Comparison of ENCODE assay signal across 21 cellular contexts in genomic region chr10:123882681-123883445, GRCh38. TPM values are rescaled to one million over a fixed set of nuclear protein-coding genes. Genes with fewer than 3 reads are reported as not detected.
DNase-seq lines count a peak whose midpoint lies in the region; ATAC-seq, FAIRE-seq and TF ChIP-seq lines count a peak whose summit lies in the region.
"Had no signal": no experiment of that assay in that cellular context is flagged by ENCODE, and none has a peak within 500 bp of the region (broad histone marks: within the 10 kb centered on the region; RNA-seq: fewer than 3 reads in every experiment).

No MANE protein-coding gene starts in this region.

- peaks cover 0 to 2% of the 10 kb centered on the region in 2 donors for H3K4me1 ChIP-seq in kidney (ENCODE audit: control insufficient read depth in 1 of 2, insufficient read depth in 1 of 2, low read depth in 1 of 2, low read length in 2 of 2)
- peaks cover 38% of the 10 kb centered on the region for H3K4me1 ChIP-seq in rectal smooth muscle tissue (ENCODE audit: control insufficient read depth, insufficient read depth, low read length)
- H3K4me1 ChIP-seq in tibial nerve, result peaks cover 0 to 62% (median 6%) of the 10 kb centered on the region in 4 donors
- H3K4me1 ChIP-seq in A673 (ENCODE audit: insufficient read depth, low read length, poor library complexity, severe bottlenecking), result no peaks in the 10 kb centered on the region
- H3K4me1 ChIP-seq in testis, result peaks cover 33% of the 10 kb centered on the region

- CTCF ChIA-PET in A673 (lab: Charles Lee), result no interaction called here

- TF ChIP-seq POLR2A in tibial nerve (IDR thresholded peaks at IDR 0.05) (no peak), testis (IDR thresholded peaks at IDR 0.05) (no peak)

- no peak overlapping the region for H3K4me3 ChIP-seq in coronary artery
- no peak overlapping the region for H3K4me3 ChIP-seq in kidney (ENCODE audit: low read length in 2 of 2)
- H3K4me3 ChIP-seq in rectal smooth muscle tissue (ENCODE audit: low read length), result no peak overlapping the region
- no peak overlapping the region for H3K4me3 ChIP-seq in tibial nerve
- H3K4me3 ChIP-seq in A673 (ENCODE audit: low read depth, low read length, poor library complexity, severe bottlenecking), result no peak overlapping the region
- no peak overlapping the region for H3K4me3 ChIP-seq in testis
- H3K4me3 ChIP-seq: GM23338, K562 had no signal

- H3K27me3 ChIP-seq in rectal smooth muscle tissue (ENCODE audit: control insufficient read depth, insufficient read depth, low read length) (no peaks in the 10 kb centered on the region), tibial nerve (no peaks in the 10 kb centered on the region), A673 (replicated peaks; ENCODE audit: insufficient read depth, low read depth, low read length, poor library complexity) (peaks cover 21% of the 10 kb centered on the region), testis (no peaks in the 10 kb centered on the region)

- TF ChIP-seq CTCF in coronary artery (IDR thresholded peaks at IDR 0.05) (no peak), kidney (IDR thresholded peaks at IDR 0.05; ENCODE audit: borderline replicate concordance, extremely low read depth, insufficient read depth) (no peak), tibial nerve (IDR thresholded peaks at IDR 0.05) (no peak), A673 (conservative IDR thresholded peaks at IDR 0.05; ENCODE audit: low read depth, low read length) (no peak), testis (IDR thresholded peaks at IDR 0.05) (no peak)

- H3K9ac ChIP-seq in kidney (ENCODE audit: low read length in 2 of 2), result no peak overlapping the region
- no peak overlapping the region for H3K9ac ChIP-seq in rectal smooth muscle tissue (ENCODE audit: low read length)

- H3K36me3 Mint-ChIP-seq in activated T-cell treated with anti-CD3 and anti-CD28 coated beads, Interleukin-2, amount 50 U/mL, for 72 hours (ENCODE audit: insufficient read depth in 2 of 2), result no peaks in the 10 kb centered on the region
- H3K36me3 Mint-ChIP-seq: CD14-positive monocyte had no signal

- FAIRE-seq in kidney (lab: Jason Lieb, UNC), result no peak
- FAIRE-seq: GM12892, GM18507, K562 had no signal

- no peaks in the 10 kb centered on the region for H3K27me3 Mint-ChIP-seq in activated T-cell treated with anti-CD3 and anti-CD28 coated beads, Interleukin-2, amount 50 U/mL, for 72 hours (ENCODE audit: low read depth)

- peak; percentile 40 for DNase-seq in coronary artery (ENCODE audit: low spot score)
- peak; percentile 58 for DNase-seq in kidney
- DNase-seq in tibial nerve (ENCODE audit: low spot score in 2 of 2), result no peak
- no peak for DNase-seq in A673 (ENCODE audit: low spot score)
- no peak for DNase-seq in testis
- DNase-seq in NCI-H345 (lab: John Stamatoyannopoulos, UW), result no peak
- no peak for DNase-seq in activated T-cell treated with anti-CD3 and anti-CD28 coated beads, Interleukin-2, amount 50 U/mL, for 72 hours
- DNase-seq: ACHN, DMS79, NCI-H1105 treated with DMSO at 0.1 percent for 48 hours, NCI-H1694, NCI-H2227 treated with DMSO at 0.1 percent for 48 hours, NCI-H524, SHP77 treated with DMSO at 0.1 percent for 48 hours had no signal

- H3K27ac ChIP-seq in coronary artery (peak overlapping the region; percentile 59 to 86), kidney (ENCODE audit: low read depth in 2 of 2, low read length in 2 of 2) (no peak overlapping the region), rectal smooth muscle tissue (ENCODE audit: low read depth, low read length) (peak overlapping the region; percentile 68), tibial nerve (peak overlapping the region; percentile 20 to 94 (median 50)), A673 (ENCODE audit: low read depth, low read length, poor library complexity, severe bottlenecking) (no peak overlapping the region), testis (peak overlapping the region in 1 of 2 donors; percentile 50)

- POLR2A ChIA-PET in A673 (lab: Charles Lee; ENCODE audit: low non-redundant PET), result no interaction called here

- no peak for ATAC-seq in activated T-cell treated with anti-CD3 and anti-CD28 coated beads, Interleukin-2, amount 50 U/mL, for 72 hours (replicated peaks in 1 of 2)
- ATAC-seq: GM23338, HCT116, K562 had no signal

- no peak for TF ChIP-seq EP300 in tibial nerve (IDR thresholded peaks at IDR 0.05)

- H3K9me3 ChIP-seq in kidney (ENCODE audit: control insufficient read depth in 1 of 2, low read length in 2 of 2) (no peaks in the 10 kb centered on the region), tibial nerve (no peaks in the 10 kb centered on the region), A673 (ENCODE audit: low read depth, low read length, poor library complexity, severe bottlenecking) (no peaks in the 10 kb centered on the region), testis (no peaks in the 10 kb centered on the region)

- H3K27ac Mint-ChIP-seq in activated T-cell treated with anti-CD3 and anti-CD28 coated beads, Interleukin-2, amount 50 U/mL, for 72 hours, result no peak overlapping the region
- H3K27ac Mint-ChIP-seq: GM23338 had no signal

- no peaks in the 10 kb centered on the region for H3K4me1 Mint-ChIP-seq in activated T-cell treated with anti-CD3 and anti-CD28 coated beads, Interleukin-2, amount 50 U/mL, for 72 hours (ENCODE audit: low read depth)
- H3K4me1 Mint-ChIP-seq: CD14-positive monocyte had no signal

- peaks cover 0 to 1% of the 10 kb centered on the region in 2 donors for H3K9me3 Mint-ChIP-seq in activated T-cell treated with anti-CD3 and anti-CD28 coated beads, Interleukin-2, amount 50 U/mL, for 72 hours

- BruUV-seq in A673 (replicated peaks; lab: Mats Ljungman, UMichigan), result no TSS peak

- no peaks in the 10 kb centered on the region for H3K36me3 ChIP-seq in kidney (ENCODE audit: control insufficient read depth in 1 of 2, insufficient read depth in 2 of 2, low read length in 2 of 2)
- peaks cover 1% of the 10 kb centered on the region for H3K36me3 ChIP-seq in rectal smooth muscle tissue (ENCODE audit: control insufficient read depth, insufficient read depth, low read length)
- H3K36me3 ChIP-seq in tibial nerve, result no peaks in the 10 kb centered on the region
- H3K36me3 ChIP-seq in A673 (ENCODE audit: insufficient read depth, low read length, poor library complexity, severe bottlenecking), result no peaks in the 10 kb centered on the region
- no peaks in the 10 kb centered on the region for H3K36me3 ChIP-seq in testis (ENCODE audit: low read depth, missing control alignments)

- intact Hi-C loops in kidney (cut with DNase I) (no loop called here), A673 (cut with micrococcal nuclease; ENCODE audit: unreplicated experiment) (no loop called here), testis (cut with DNase I; ENCODE audit: low total_unique reads) (no loop called here)

- H3K4me3 Mint-ChIP-seq in activated T-cell treated with anti-CD3 and anti-CD28 coated beads, Interleukin-2, amount 50 U/mL, for 72 hours, result no peak overlapping the region
- H3K4me3 Mint-ChIP-seq: CD14-positive monocyte, GM23338 had no signal

- WGBS in tibial nerve, 2 donors, result 94 to 96% methylated on average over 6 to 10 of the region's 10 CpGs
- WGBS in testis, 2 donors, result 87 to 98% methylated on average over 9 to 10 of the region's 10 CpGs

RNA-seq across cellular contexts. Expression of gene CPXM2, which starts 8.7 kb away (rescaled TPM):
- total RNA-seq in kidney (18.1 TPM), tibial nerve (10 to 100 TPM; 26.8 to 74.3 (median 37.8) TPM), A673 (2021) (not detected in 2 replicates), testis (10 to 100 TPM; 16.0 to 17.5 TPM)
- polyA plus RNA-seq in kidney (ENCODE audit: insufficient read depth, low read depth, low replicate concordance) (18.5 TPM), testis (ENCODE audit: insufficient read depth, low read depth, low replicate concordance) (40.0 TPM)
- total RNA-seq in activated T-cell treated with anti-CD3 and anti-CD28 coated beads, Interleukin-2, amount 50 U/mL, for 72 hours, result not detected
- total RNA-seq: K562 had no signal
- polyA plus RNA-seq: CD14-positive monocyte, K562 had no signal

Comparison
In these comparisons a context has a peak if more than half of its experiments do, and no peak if none do; other contexts are left out.
1. DNase-seq: peak in coronary artery (single experiment) and kidney (single experiment); none in tibial nerve (0 of 2), A673 (single experiment), testis (single experiment), NCI-H345 (single experiment) and activated T-cell treated with anti-CD3 and anti-CD28 coated beads, Interleukin-2, amount 50 U/mL, for 72 hours (0 of 2).
2. H3K27ac ChIP-seq: peak in coronary artery (2 of 2), rectal smooth muscle tissue (single experiment) and tibial nerve (4 of 4); none in kidney (0 of 2) and A673 (single experiment).
3. RNA of gene CPXM2, which starts 8.7 kb away (total RNA-seq): 26.8 to 74.3 TPM in tibial nerve, 18.1 TPM in kidney (single experiment) and 16.0 to 17.5 TPM in testis; not detected in A673 and not detected in activated T-cell treated with anti-CD3 and anti-CD28 coated beads, Interleukin-2, amount 50 U/mL, for 72 hours; every median in the first group is over 10 times any median in the second.